7 cellular contexts compared by ENCODE assay signal in genomic region chrX:153726286-153727107, GRCh38. TPM values are rescaled to one million over a fixed set of nuclear protein-coding genes. Genes with fewer than 3 reads are reported as not detected.
A peak's percentile ranks its signal among the peaks of the same experiment; 100 is the strongest.
DNase-seq lines count a peak whose midpoint lies in the region; ATAC-seq and TF ChIP-seq lines count a peak whose summit lies in the region.

No MANE protein-coding gene starts in this region.

- H3K4me1 ChIP-seq in tibial artery: peaks cover 0 to 52% (median 42%) of the 10 kb centered on the region in 4 donors

- H3K4me1 Mint-ChIP-seq in IgD-negative memory B cell: peaks cover 9 to 23% (median 16%) of the 10 kb centered on the region in 3 donors
- peaks cover 18% of the 10 kb centered on the region for H3K4me1 Mint-ChIP-seq in mesothelial cell of epicardium

- no peaks in the 10 kb centered on the region for H3K36me3 ChIP-seq in tibial artery

- peak; percentile 46 for ATAC-seq in GM21526 (IDR thresholded peaks at IDR 0.05; ENCODE audit: low FRiP score, unreplicated experiment)

- peak overlapping the region; percentile 68 to 80 for H3K4me3 ChIP-seq in tibial artery

- H3K27ac ChIP-seq in tibial artery: peak overlapping the region; percentile 92 to 95

- H3K27me3 ChIP-seq in tibial artery: no peaks in the 10 kb centered on the region

- peak; percentile 49 for DNase-seq in GM03348 (ENCODE audit: low spot score)
- peak; percentile 30 for DNase-seq in T-helper 9 cell
- peak; percentile 83 for DNase-seq in ecto neural progenitor cell (ENCODE audit: low spot score)
- DNase-seq in mesothelial cell of epicardium (ENCODE audit: low spot score in 2 of 2, unreplicated experiment in 2 of 2): no peak
- DNase-seq in tibial artery: peak; percentile 64 to 85

- H3K9me3 Mint-ChIP-seq in IgD-negative memory B cell: peaks cover 0 to 3% (median 2%) of the 10 kb centered on the region in 3 donors
- H3K9me3 Mint-ChIP-seq in mesothelial cell of epicardium: peaks cover 9% of the 10 kb centered on the region

- H3K27ac Mint-ChIP-seq in IgD-negative memory B cell (peak overlapping the region; percentile 85 to 98 (median 86)), mesothelial cell of epicardium (no peak overlapping the region)

- H3K4me3 Mint-ChIP-seq in IgD-negative memory B cell (peak overlapping the region; percentile 70 to 92 (median 78)), mesothelial cell of epicardium (peak overlapping the region; percentile 49)

- H3K9me3 ChIP-seq in tibial artery: peaks cover 0 to 5% (median 1%) of the 10 kb centered on the region in 3 donors

- intact Hi-C loops in tibial artery (cut with DNase I; ENCODE audit: low total_unique reads): no loop called here

- H3K27me3 Mint-ChIP-seq in IgD-negative memory B cell (peaks cover 2% of the 10 kb centered on the region), mesothelial cell of epicardium (ENCODE audit: low read depth) (no peaks in the 10 kb centered on the region)

- TF ChIP-seq CTCF in mesothelial cell of epicardium (IDR thresholded peaks at IDR 0.05; ENCODE audit: unreplicated experiment) (no peak), tibial artery (IDR thresholded peaks at IDR 0.05) (no peak)

- H3K36me3 Mint-ChIP-seq in IgD-negative memory B cell (no peaks in the 10 kb centered on the region), mesothelial cell of epicardium (peaks cover 12% of the 10 kb centered on the region)

RNA-seq across cellular contexts. Expression of gene ABCD1, which starts 1.8 kb away (rescaled TPM):
- polyA plus RNA-seq in IgD-negative memory B cell: 3.6 TPM
- 15.4 to 18.3 TPM (median 15.4 TPM) in 3 replicates for total RNA-seq in mesothelial cell of epicardium

RNA-seq across cellular contexts. Expression of gene BCAP31, which starts 2.3 kb away (rescaled TPM):
- 254 TPM for polyA plus RNA-seq in IgD-negative memory B cell
- total RNA-seq in mesothelial cell of epicardium: 116 to 121 TPM (median 118 TPM) in 3 replicates

RNA-seq across cellular contexts. Expression of gene PLXNB3, which starts 37.6 kb away (rescaled TPM):
- not detected for polyA plus RNA-seq in IgD-negative memory B cell
- total RNA-seq in mesothelial cell of epicardium: 3.6 to 4.3 TPM (median 4.3 TPM) in 3 replicates

RNA-seq across cellular contexts. Expression of gene SLC6A8, which starts 38.8 kb away (rescaled TPM):
- 0.08 TPM for polyA plus RNA-seq in IgD-negative memory B cell
- 65.3 to 68.0 TPM (median 65.6 TPM) in 3 replicates for total RNA-seq in mesothelial cell of epicardium

RNA-seq across cellular contexts. Expression of gene PNCK, which starts 52.9 kb away (rescaled TPM):
- not detected for polyA plus RNA-seq in IgD-negative memory B cell
- 28.2 to 35.1 TPM (median 28.5 TPM) in 3 replicates for total RNA-seq in mesothelial cell of epicardium

Comparison
In these comparisons a context has a peak if more than half of its experiments do, and no peak if none do; other contexts are left out.
1. DNase-seq: peak in GM03348 (single experiment), T-helper 9 cell (single experiment), ecto neural progenitor cell (single experiment) and tibial artery (2 of 2); none in mesothelial cell of epicardium (0 of 2).